In the genomic region with DNA sequence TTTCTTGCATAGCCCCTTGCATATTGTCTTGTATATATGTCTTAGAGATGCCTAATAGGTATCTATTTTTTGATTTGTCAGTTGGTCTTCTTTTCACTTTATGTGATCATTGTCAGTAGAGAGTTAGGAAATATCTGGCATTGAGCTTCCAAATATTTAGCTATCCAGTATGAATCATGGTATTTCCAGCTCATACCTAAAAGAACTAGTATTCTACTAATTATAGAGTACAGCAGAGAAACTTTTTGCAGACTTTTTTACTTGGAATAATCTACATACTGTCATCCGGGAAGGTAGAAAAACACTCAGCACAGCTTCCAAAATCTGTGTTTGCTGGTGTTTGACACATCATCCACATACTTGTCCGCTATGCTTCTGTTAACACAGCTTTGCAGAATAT, we compare ENCODE assay signal across 30 cellular contexts.
"Had no signal": no experiment of that assay in that cellular context is flagged by ENCODE, and none has a peak within 500 bp of the region (broad histone marks: within the 10 kb centered on the region; RNA-seq: fewer than 3 reads in every experiment).

No MANE protein-coding gene starts in this region.

- ATAC-seq: naive thymus-derived CD8-positive, alpha-beta T cell; natural killer cell treated with Interleukin-12 subunit alpha and Interleukin-12 subunit beta and Interleukin-15 and Interleukin-18, amount 100 ng/mL, for 72 hours; psoas muscle; right cardiac atrium; right lobe of liver; stimulated activated memory B cell treated with anti-CD40 and anti-IgM and Interleukin-4, amounts not matched to agents 10 μg/mL and 1 μg/mL and 100 μg/mL, for 72 hours; stimulated activated naive CD8-positive, alpha-beta T cell treated with anti-CD3 and anti-CD28 coated beads, Interleukin-15, amount 100 ng/mL, for 72 hours; stimulated activated naive CD8-positive, alpha-beta T cell treated with anti-CD3 and anti-CD28 coated beads, Interleukin-15, Interleukin-2, amounts not matched to agents 100 U/mL and 50 U/mL, for 24 hours had no signal

- H3K4me1 ChIP-seq: parathyroid adenoma, psoas muscle, right lobe of liver, sigmoid colon, thyroid gland, tibial nerve, upper lobe of left lung, vagina had no signal

- DNase-seq: naive B cell; naive thymus-derived CD8-positive, alpha-beta T cell; nephron progenitor cell; ovary; posterior cingulate gyrus; psoas muscle; right cardiac atrium; right lobe of liver; sigmoid colon; small intestine; stimulated activated CD4-positive, alpha-beta T cell treated with anti-CD3 and anti-CD28 coated beads, Interleukin-15, amount 100 ng/mL, for 24 hours; stimulated activated CD4-positive, alpha-beta T cell treated with anti-CD3 and anti-CD28 coated beads, Interleukin-2, amount 100 ng/mL, for 24 hours; stimulated activated CD4-positive, alpha-beta T cell treated with anti-CD3 and anti-CD28 coated beads, Interleukin-2, amount 100 ng/mL, for 48 hours; stimulated activated CD4-positive, alpha-beta T cell treated with anti-CD3 and anti-CD28 coated beads, Interleukin-4, amount 100 ng/mL, for 4 hours; stimulated activated CD8-positive, alpha-beta memory T cell treated with anti-CD3 and anti-CD28 coated beads, Interleukin-4, amount 100 ng/mL, for 48 hours; stimulated activated naive CD4-positive, alpha-beta T cell; stimulated activated naive CD8-positive, alpha-beta T cell treated with anti-CD3 and anti-CD28 coated beads, Interleukin-15, amount 100 ng/mL, for 72 hours; stimulated activated naive CD8-positive, alpha-beta T cell treated with anti-CD3 and anti-CD28 coated beads, Interleukin-15, Interleukin-2, amounts not matched to agents 100 U/mL and 50 U/mL, for 24 hours; substantia nigra; thyroid gland; upper lobe of left lung had no signal

- H3K4me3 Mint-ChIP-seq: naive B cell; naive thymus-derived CD8-positive, alpha-beta T cell; natural killer cell treated with Interleukin-12 subunit alpha and Interleukin-12 subunit beta and Interleukin-15 and Interleukin-18, amount 100 ng/mL, for 72 hours; nephron progenitor cell; neural crest cell; stimulated activated memory B cell treated with anti-CD40 and anti-IgM and Interleukin-4, amounts not matched to agents 10 μg/mL and 1 μg/mL and 100 μg/mL, for 72 hours; stimulated activated naive CD8-positive, alpha-beta T cell treated with anti-CD3 and anti-CD28 coated beads, Interleukin-15, amount 100 ng/mL, for 72 hours had no signal

- H3K36me3 Mint-ChIP-seq: naive B cell; naive thymus-derived CD8-positive, alpha-beta T cell; natural killer cell treated with Interleukin-12 subunit alpha and Interleukin-12 subunit beta and Interleukin-15 and Interleukin-18, amount 100 ng/mL, for 72 hours; stimulated activated memory B cell treated with anti-CD40 and anti-IgM and Interleukin-4, amounts not matched to agents 10 μg/mL and 1 μg/mL and 100 μg/mL, for 72 hours had no signal

- H3K9me3 ChIP-seq: neutrophil, ovary, psoas muscle, right lobe of liver, sigmoid colon, thoracic aorta, thyroid gland, tibial nerve, upper lobe of left lung, vagina had no signal

- H3K4me1 Mint-ChIP-seq: naive B cell; naive thymus-derived CD8-positive, alpha-beta T cell; nephron progenitor cell; neural crest cell; stimulated activated memory B cell treated with anti-CD40 and anti-IgM and Interleukin-4, amounts not matched to agents 10 μg/mL and 1 μg/mL and 100 μg/mL, for 72 hours; stimulated activated naive CD8-positive, alpha-beta T cell treated with anti-CD3 and anti-CD28 coated beads, Interleukin-15, amount 100 ng/mL, for 72 hours had no signal

- H3K27me3 ChIP-seq: neutrophil, ovary, right lobe of liver, sigmoid colon, thyroid gland, tibial nerve, upper lobe of left lung, vagina had no signal

- H3K27ac Mint-ChIP-seq: naive B cell; naive thymus-derived CD8-positive, alpha-beta T cell; natural killer cell treated with Interleukin-12 subunit alpha and Interleukin-12 subunit beta and Interleukin-15 and Interleukin-18, amount 100 ng/mL, for 72 hours; nephron progenitor cell; progenitor cell of endocrine pancreas; stimulated activated memory B cell treated with anti-CD40 and anti-IgM and Interleukin-4, amounts not matched to agents 10 μg/mL and 1 μg/mL and 100 μg/mL, for 72 hours; stimulated activated naive CD8-positive, alpha-beta T cell treated with anti-CD3 and anti-CD28 coated beads, Interleukin-15, amount 100 ng/mL, for 72 hours had no signal

- H3K4me3 ChIP-seq: ovary, psoas muscle, right lobe of liver, sigmoid colon, thoracic aorta, thyroid gland, tibial nerve, upper lobe of left lung, vagina had no signal

- H3K27me3 Mint-ChIP-seq: naive thymus-derived CD8-positive, alpha-beta T cell; natural killer cell treated with Interleukin-12 subunit alpha and Interleukin-12 subunit beta and Interleukin-15 and Interleukin-18, amount 100 ng/mL, for 72 hours; progenitor cell of endocrine pancreas; stimulated activated memory B cell treated with anti-CD40 and anti-IgM and Interleukin-4, amounts not matched to agents 10 μg/mL and 1 μg/mL and 100 μg/mL, for 72 hours; stimulated activated naive CD8-positive, alpha-beta T cell treated with anti-CD3 and anti-CD28 coated beads, Interleukin-15, amount 100 ng/mL, for 72 hours had no signal

- H3K27ac ChIP-seq: neutrophil, ovary, parathyroid adenoma, psoas muscle, right lobe of liver, sigmoid colon, thoracic aorta, thyroid gland, tibial nerve, upper lobe of left lung, vagina had no signal

- H3K36me3 ChIP-seq: neutrophil, ovary, right lobe of liver, sigmoid colon, thoracic aorta, thyroid gland, tibial nerve, upper lobe of left lung, vagina had no signal

- H3K9me3 Mint-ChIP-seq: nephron progenitor cell; stimulated activated memory B cell treated with anti-CD40 and anti-IgM and Interleukin-4, amounts not matched to agents 10 μg/mL and 1 μg/mL and 100 μg/mL, for 72 hours had no signal
